8 cellular contexts compared by ENCODE assay signal in genomic region chr16:2838928-2839327, GRCh38. TPM values are rescaled to one million over a fixed set of nuclear protein-coding genes. Genes with fewer than 3 reads are reported as not detected.
A peak's percentile ranks its signal among the peaks of the same experiment; 100 is the strongest.
DNase-seq lines count a peak whose midpoint lies in the region; ATAC-seq, FAIRE-seq and TF ChIP-seq lines count a peak whose summit lies in the region.

No MANE protein-coding gene starts in this region.

- no peak for TF ChIP-seq POLR2A in A549 (IDR thresholded peaks at IDR 0.05; ENCODE audit: low read length)

- no peaks in the 10 kb centered on the region for H3K27me3 ChIP-seq in naive thymus-derived CD4-positive, alpha-beta T cell (ENCODE audit: control insufficient read depth in 2 of 2, insufficient read depth in 2 of 2, low read length in 2 of 2)
- H3K27me3 ChIP-seq in thoracic aorta (replicated peaks; ENCODE audit: insufficient read depth), result no peaks in the 10 kb centered on the region

- H3K27ac ChIP-seq in A549, result peak overlapping the region; percentile 60 to 90
- H3K27ac ChIP-seq in naive thymus-derived CD4-positive, alpha-beta T cell (ENCODE audit: low read depth, low read length), result no peak overlapping the region
- H3K27ac ChIP-seq in thoracic aorta, result no peak overlapping the region

- H3K4me1 ChIP-seq in A549, result peaks cover 41% of the 10 kb centered on the region
- peaks cover 30 to 33% of the 10 kb centered on the region in 2 donors for H3K4me1 ChIP-seq in naive thymus-derived CD4-positive, alpha-beta T cell (ENCODE audit: control insufficient read depth in 2 of 2, insufficient read depth in 2 of 2, low read length in 2 of 2)
- peaks cover 0 to 9% of the 10 kb centered on the region in 2 donors for H3K4me1 ChIP-seq in thoracic aorta (ENCODE audit: control insufficient read depth in 1 of 2, low read depth in 2 of 2)

- TF ChIP-seq RAD21 in A549 (conservative IDR thresholded peaks at IDR 0.05 in 1 of 2, IDR thresholded peaks at IDR 0.05 in 1 of 2), result peak; percentile 90 to 96

- DNase-seq in A549 (ENCODE audit: low read depth in 1 of 2, low spot score in 1 of 2), result peak; percentile 85 to 88
- DNase-seq in GM12864 (ENCODE audit: low read depth), result no peak
- peak; percentile 72 for DNase-seq in NCI-H69 (lab: John Stamatoyannopoulos, UW)
- peak; percentile 82 for DNase-seq in activated CD8-positive, alpha-beta memory T cell treated with anti-CD3 and anti-CD28 coated beads, Interleukin-2, amount 50 U/mL, for 48 hours
- peak; percentile 33 to 57 (median 48) for DNase-seq in naive thymus-derived CD4-positive, alpha-beta T cell
- no peak for DNase-seq in thoracic aorta (ENCODE audit: low spot score)

- H3K4me3 Mint-ChIP-seq in naive thymus-derived CD4-positive, alpha-beta T cell, result peak overlapping the region in 1 of 10 donors; percentile 14

- peak; percentile 51 for FAIRE-seq in A549 (lab: Jason Lieb, UNC)

- TF ChIP-seq CTCF in A549 (IDR thresholded peaks at IDR 0.05) (peak; percentile 86), GM12864 (IDR thresholded peaks at IDR 0.05; ENCODE audit: low read depth, low read length, missing control alignments) (peak; percentile 81), thoracic aorta (IDR thresholded peaks at IDR 0.05) (peak; percentile 28)

- peaks cover 0 to 6% (median 0%) of the 10 kb centered on the region in 5 donors for H3K27me3 Mint-ChIP-seq in naive thymus-derived CD4-positive, alpha-beta T cell

- no peaks in the 10 kb centered on the region for H3K36me3 ChIP-seq in naive thymus-derived CD4-positive, alpha-beta T cell (ENCODE audit: control insufficient read depth in 2 of 3, insufficient read depth in 3 of 3, low read length in 3 of 3)
- no peaks in the 10 kb centered on the region for H3K36me3 ChIP-seq in thoracic aorta

- POLR2A ChIA-PET in A549 (lab: Yijun Ruan, JAX), result interaction anchor here (1.0 to 3.2 kb wide), 5 partner anchors 20 to 157 kb away, joined by 3 to 52 read pairs (median 6); partner anchors contain the start of genes FLYWCH2 and KCTD5
- POLR2A ChIA-PET in naive thymus-derived CD4-positive, alpha-beta T cell (lab: Charles Lee), result no interaction called here

- peak overlapping the region; percentile 17; the same call in 1 of the 3 replicates for H3K4me2 ChIP-seq in A549

- peaks cover 13 to 45% (median 24%) of the 10 kb centered on the region in 7 donors for H3K4me1 Mint-ChIP-seq in naive thymus-derived CD4-positive, alpha-beta T cell

- CTCF ChIA-PET in A549 (lab: Yijun Ruan, JAX), result interaction anchor here (0.6 to 3.8 kb wide), 42 partner anchors 10 to 494 kb away, joined by 3 to 295 read pairs (median 6); partner anchors contain the start of genes ELOB, FLYWCH1, FLYWCH2 and PRSS22
- CTCF ChIA-PET in naive thymus-derived CD4-positive, alpha-beta T cell (lab: Charles Lee), result interaction anchor here (0.6 to 2.7 kb wide), 7 partner anchors 9 to 959 kb away, joined by 3 to 16 read pairs (median 4); no protein-coding TSS in a partner anchor

- peak overlapping the region in 7 of 9 donors; percentile 18 to 66 (median 47) for H3K27ac Mint-ChIP-seq in naive thymus-derived CD4-positive, alpha-beta T cell

- TF ChIP-seq EP300 in A549 (IDR thresholded peaks at IDR 0.05), result no peak

- no peaks in the 10 kb centered on the region for H3K9me3 ChIP-seq in A549
- H3K9me3 ChIP-seq in naive thymus-derived CD4-positive, alpha-beta T cell (ENCODE audit: control insufficient read depth in 2 of 3, low read length in 3 of 3), result no peaks in the 10 kb centered on the region
- no peaks in the 10 kb centered on the region for H3K9me3 ChIP-seq in thoracic aorta

- H3K9me3 Mint-ChIP-seq in naive thymus-derived CD4-positive, alpha-beta T cell, result peaks cover 0 to 2% (median 0%) of the 10 kb centered on the region in 11 donors

- H3K36me3 Mint-ChIP-seq in naive thymus-derived CD4-positive, alpha-beta T cell, result no peaks in the 10 kb centered on the region

- WGBS in A549 (ENCODE audit: missing lambda C conversion rate), result 33% methylated on average over 2 of the region's 12 CpGs

- ATAC-seq in A549, result peak; percentile 76 to 91
- ATAC-seq in esophagus mucosa, result peak; percentile 55
- ATAC-seq in naive thymus-derived CD4-positive, alpha-beta T cell, result peak; percentile 79
- no peak for ATAC-seq in thoracic aorta (ENCODE audit: insufficient number of reproducible peaks, low FRiP score, low read depth)
- no peak for ATAC-seq in HG03095 (IDR thresholded peaks at IDR 0.05; ENCODE audit: unreplicated experiment)

- H3K4me3 ChIP-seq in A549, result no peak overlapping the region
- no peak overlapping the region for H3K4me3 ChIP-seq in GM12864 (ENCODE audit: low read depth, low read length)
- no peak overlapping the region for H3K4me3 ChIP-seq in naive thymus-derived CD4-positive, alpha-beta T cell (ENCODE audit: low read length)
- H3K4me3 ChIP-seq in thoracic aorta, result no peak overlapping the region

- intact Hi-C loops in naive thymus-derived CD4-positive, alpha-beta T cell (cut with micrococcal nuclease), result loop anchor here (1.0 to 2.0 kb wide), 3 partner anchors 29 to 88 kb away; no protein-coding TSS in a partner anchor

TF ChIP-seq in A549, 52 proteins besides CTCF, POLR2A, EP300 and RAD21 (continues in another document):
- TF ChIP-seq MAX (IDR thresholded peaks at IDR 0.05) (peak; percentile 60), FOSL2 (IDR thresholded peaks at IDR 0.05) (no peak), FOSL2 (CRISPR knock-in tag; IDR thresholded peaks at IDR 0.05) (no peak), MYC (IDR thresholded peaks at IDR 0.05; ENCODE audit: borderline replicate concordance, low read length) (0 out of 2 replicates have a peak, but pooled peaks have one; percentile 25), CHD4 (IDR thresholded peaks at IDR 0.05; ENCODE audit: borderline replicate concordance) (no peak), ZC3H11A (IDR thresholded peaks at IDR 0.05) (no peak), SMC3 (IDR thresholded peaks at IDR 0.05) (peak; percentile 97), CEBPB (IDR thresholded peaks at IDR 0.05) (no peak)

RNA-seq across cellular contexts. Expression of gene ZG16B, which starts 8.8 kb away (rescaled TPM):
- polyA plus RNA-seq in A549 (2011; rRNA removed) (0.85 and 0.86 TPM in 2 replicates), A549 (2017; fragmentation: RNase III; extraction: RNeasy Plus Mini Kit Qiagen cat#74134 plus additional on column Dnase treatment) (0.40 to 0.59 TPM (median 0.54 TPM) in 3 replicates)
- 0.48 and 0.51 TPM in 2 replicates for polyA plus RNA-seq in A549 (2012; cell fraction: cytosol; rRNA removed)
- 0.60 and 1.3 TPM in 2 replicates for polyA plus RNA-seq in A549 (2012; cell fraction: nucleus; rRNA removed)
- 0.54 and 0.58 TPM in 2 replicates for polyA minus RNA-seq in A549 (2011; rRNA and poly(A)+ RNA removed)
- total RNA-seq in esophagus mucosa (15.3 TPM), thoracic aorta (not detected)
- 10 to 100 TPM in 1 of 5 experiments, 1 to 10 TPM in 1, not detected in 3; 2.3 to 17.2 TPM for total RNA-seq in naive thymus-derived CD4-positive, alpha-beta T cell
- polyA plus RNA-seq in naive thymus-derived CD4-positive, alpha-beta T cell, result not detected

RNA-seq across cellular contexts. Expression of gene PRSS22, which starts 19.0 kb away (rescaled TPM):
- polyA plus RNA-seq in A549 (2011; rRNA removed), result not detected in 2 replicates
- polyA plus RNA-seq in A549 (2012; cell fraction: cytosol; rRNA removed), result 0.08 and 0.12 TPM in 2 replicates
- polyA plus RNA-seq in A549 (2012; cell fraction: nucleus; rRNA removed), result 0.18 and 0.45 TPM in 2 replicates
- polyA plus RNA-seq in A549 (2017; fragmentation: RNase III; extraction: RNeasy Plus Mini Kit Qiagen cat#74134 plus additional on column Dnase treatment), result 0.10 to 0.33 TPM in 2 of 3 replicates, not detected in the other
- polyA minus RNA-seq in A549 (2011; rRNA and poly(A)+ RNA removed), result not detected in 2 replicates
- 97.0 TPM for total RNA-seq in esophagus mucosa
- under 1 TPM in 2 of 5 experiments, not detected in 3; 0.59 to 0.72 TPM for total RNA-seq in naive thymus-derived CD4-positive, alpha-beta T cell
- polyA plus RNA-seq in naive thymus-derived CD4-positive, alpha-beta T cell, result not detected
- total RNA-seq in thoracic aorta, result not detected

RNA-seq across cellular contexts. Expression of gene PRSS21, which starts 21.9 kb away (rescaled TPM):
- polyA plus RNA-seq in A549 (2011; rRNA removed) (0.16 and 0.23 TPM in 2 replicates), A549 (2017; fragmentation: RNase III; extraction: RNeasy Plus Mini Kit Qiagen cat#74134 plus additional on column Dnase treatment) (0.08 to 0.12 TPM in 2 of 3 replicates, not detected in the other)
- polyA plus RNA-seq in A549 (2012; cell fraction: cytosol; rRNA removed), result 0.44 and 0.60 TPM in 2 replicates
- polyA plus RNA-seq in A549 (2012; cell fraction: nucleus; rRNA removed), result 1.3 and 2.2 TPM in 2 replicates
- not detected in 2 replicates for polyA minus RNA-seq in A549 (2011; rRNA and poly(A)+ RNA removed)
- total RNA-seq in esophagus mucosa (6.9 TPM), thoracic aorta (under 1 TPM in 1 of 2 donors, not detected in 1; 0.54 TPM)
- total RNA-seq in naive thymus-derived CD4-positive, alpha-beta T cell, result 1 to 10 TPM in 4 of 5 experiments, not detected in 1; 1.1 to 7.9 (median 1.4) TPM
- 10 to 100 TPM in 1 of 2 donors, 1 to 10 TPM in 1; 1.9 to 11.2 TPM for polyA plus RNA-seq in naive thymus-derived CD4-positive, alpha-beta T cell

RNA-seq across cellular contexts. Expression of gene PRSS41, which starts 40.7 kb away (rescaled TPM):
- not detected in 2 replicates for polyA plus RNA-seq in A549 (2011; rRNA removed)
- not detected in 2 replicates for polyA plus RNA-seq in A549 (2012; cell fraction: cytosol; rRNA removed)
- polyA plus RNA-seq in A549 (2012; cell fraction: nucleus; rRNA removed), result not detected in 2 replicates
- not detected in 3 replicates for polyA plus RNA-seq in A549 (2017; fragmentation: RNase III; extraction: RNeasy Plus Mini Kit Qiagen cat#74134 plus additional on column Dnase treatment)
- not detected in 2 replicates for polyA minus RNA-seq in A549 (2011; rRNA and poly(A)+ RNA removed)
- not detected for total RNA-seq in esophagus mucosa
- not detected for total RNA-seq in naive thymus-derived CD4-positive, alpha-beta T cell
- not detected for polyA plus RNA-seq in naive thymus-derived CD4-positive, alpha-beta T cell
- total RNA-seq in thoracic aorta, result not detected

RNA-seq across cellular contexts. Expression of gene FLYWCH2, which starts 44.1 kb away (rescaled TPM):
- polyA plus RNA-seq in A549 (2011; rRNA removed) (22.7 and 23.2 TPM in 2 replicates), A549 (2017; fragmentation: RNase III; extraction: RNeasy Plus Mini Kit Qiagen cat#74134 plus additional on column Dnase treatment) (40.1 to 42.1 TPM (median 41.2 TPM) in 3 replicates)
- polyA plus RNA-seq in A549 (2012; cell fraction: cytosol; rRNA removed), result 67.8 and 89.3 TPM in 2 replicates
- polyA plus RNA-seq in A549 (2012; cell fraction: nucleus; rRNA removed), result 52.7 and 59.0 TPM in 2 replicates
- 6.4 and 7.4 TPM in 2 replicates for polyA minus RNA-seq in A549 (2011; rRNA and poly(A)+ RNA removed)
- total RNA-seq in esophagus mucosa (19.5 TPM), thoracic aorta (10 to 100 TPM; 52.2 to 53.2 TPM)
- total RNA-seq in naive thymus-derived CD4-positive, alpha-beta T cell, result 10 to 100 TPM; 13.6 to 30.4 (median 24.0) TPM
- 10 to 100 TPM; 24.8 to 26.8 TPM for polyA plus RNA-seq in naive thymus-derived CD4-positive, alpha-beta T cell

Comparison
In these comparisons a context has a peak if more than half of its experiments do, and no peak if none do; other contexts are left out.
1. ATAC-seq: peak in A549 (2 of 2), esophagus mucosa (single experiment) and naive thymus-derived CD4-positive, alpha-beta T cell (single experiment); none in thoracic aorta (single experiment) and HG03095 (single experiment).
2. DNase-seq: peak in A549 (2 of 2), NCI-H69 (single experiment), activated CD8-positive, alpha-beta memory T cell treated with anti-CD3 and anti-CD28 coated beads, Interleukin-2, amount 50 U/mL, for 48 hours (single experiment) and naive thymus-derived CD4-positive, alpha-beta T cell (9 of 9); none in GM12864 (single experiment) and thoracic aorta (single experiment).
3. H3K27ac ChIP-seq: peak in A549 (2 of 2); none in naive thymus-derived CD4-positive, alpha-beta T cell (single experiment) and thoracic aorta (0 of 2).
4. CTCF ChIP-seq: peak in every context shown above with its lines; median percentile 86 in A549; 81 in GM12864; 28 in thoracic aorta.
5. RNA of gene PRSS22, which starts 19.0 kb away (total RNA-seq): 97.0 TPM in esophagus mucosa (single experiment); 0.59 to 0.72 TPM in naive thymus-derived CD4-positive, alpha-beta T cell and not detected in thoracic aorta; every median in the first group is over 10 times any median in the second.